13 cellular contexts compared by ENCODE assay signal in genomic region chr7:7795736-7796135, GRCh38.
A peak's percentile ranks its signal among the peaks of the same experiment; 100 is the strongest.
DNase-seq lines count a peak whose midpoint lies in the region; ATAC-seq and TF ChIP-seq lines count a peak whose summit lies in the region.
"Had no signal": no experiment of that assay in that cellular context is flagged by ENCODE, and none has a peak within 500 bp of the region (broad histone marks: within the 10 kb centered on the region; RNA-seq: fewer than 3 reads in every experiment).

No MANE protein-coding gene starts in this region.

- peak; percentile 58 to 91 for ATAC-seq in activated T-cell treated with anti-CD3 and anti-CD28 coated beads, Interleukin-2, amount 50 U/mL, for 72 hours (replicated peaks in 1 of 2)
- ATAC-seq in esophagus mucosa, result peak; percentile 59
- ATAC-seq in HG03354 (IDR thresholded peaks at IDR 0.05; ENCODE audit: poor library complexity, severe bottlenecking, unreplicated experiment), result no peak
- ATAC-seq in HG02938 (IDR thresholded peaks at IDR 0.05; ENCODE audit: unreplicated experiment), result no peak

- TF ChIP-seq POLR2A in vagina (IDR thresholded peaks at IDR 0.05), result no peak

- H3K27ac Mint-ChIP-seq in activated T-cell treated with anti-CD3 and anti-CD28 coated beads, Interleukin-2, amount 50 U/mL, for 72 hours, result no peak overlapping the region
- H3K27ac Mint-ChIP-seq in activated T-cell treated with anti-CD3 and anti-CD28 coated beads, Interleukin-2, amount 50 U/mL, for 24 hours, result no peak overlapping the region
- H3K27ac Mint-ChIP-seq: activated naive CD8-positive, alpha-beta T cell; natural killer cell had no signal

- no peaks in the 10 kb centered on the region for H3K9me3 ChIP-seq in vagina
- H3K9me3 ChIP-seq: Peyer's patch had no signal

- H3K27ac ChIP-seq in vagina, result no peak overlapping the region
- H3K27ac ChIP-seq: HL-60, Peyer's patch had no signal

- H3K36me3 ChIP-seq in vagina, result no peaks in the 10 kb centered on the region
- H3K36me3 ChIP-seq: Peyer's patch had no signal

- TF ChIP-seq CTCF in vagina (IDR thresholded peaks at IDR 0.05), result no peak

- H3K4me1 Mint-ChIP-seq in activated T-cell treated with anti-CD3 and anti-CD28 coated beads, Interleukin-2, amount 50 U/mL, for 72 hours (ENCODE audit: low read depth), result no peaks in the 10 kb centered on the region
- H3K4me1 Mint-ChIP-seq in activated T-cell treated with anti-CD3 and anti-CD28 coated beads, Interleukin-2, amount 50 U/mL, for 24 hours (ENCODE audit: low read depth), result no peaks in the 10 kb centered on the region

- DNase-seq in activated T-cell treated with anti-CD3 and anti-CD28 coated beads, Interleukin-2, amount 50 U/mL, for 72 hours, result peak in 1 of 2 donors; percentile 12
- no peak for DNase-seq in activated T-cell treated with anti-CD3 and anti-CD28 coated beads, Interleukin-2, amount 50 U/mL, for 24 hours
- DNase-seq in RPMI7951 (ENCODE audit: low read depth) (peak; percentile 80), smooth muscle cell of the brain vasculature (ENCODE audit: low read depth, low spot score) (peak; percentile 56), vagina (ENCODE audit: extremely low spot score in 2 of 2) (no peak)
- DNase-seq: natural killer cell, NCI-H187 treated with DMSO at 0.1 percent for 48 hours, Peyer's patch had no signal

- no peaks in the 10 kb centered on the region for H3K27me3 ChIP-seq in vagina
- H3K27me3 ChIP-seq: Peyer's patch had no signal

- peaks cover 6 to 16% of the 10 kb centered on the region in 2 donors for H3K36me3 Mint-ChIP-seq in activated T-cell treated with anti-CD3 and anti-CD28 coated beads, Interleukin-2, amount 50 U/mL, for 72 hours (ENCODE audit: insufficient read depth in 2 of 2)
- H3K36me3 Mint-ChIP-seq in activated T-cell treated with anti-CD3 and anti-CD28 coated beads, Interleukin-2, amount 50 U/mL, for 24 hours (ENCODE audit: low read depth), result peaks cover 43% of the 10 kb centered on the region
- H3K36me3 Mint-ChIP-seq: natural killer cell had no signal

- peaks cover 0 to 8% of the 10 kb centered on the region in 2 donors for H3K9me3 Mint-ChIP-seq in activated T-cell treated with anti-CD3 and anti-CD28 coated beads, Interleukin-2, amount 50 U/mL, for 72 hours
- H3K9me3 Mint-ChIP-seq in activated T-cell treated with anti-CD3 and anti-CD28 coated beads, Interleukin-2, amount 50 U/mL, for 24 hours, result no peaks in the 10 kb centered on the region
- H3K9me3 Mint-ChIP-seq: natural killer cell had no signal

- H3K4me1 ChIP-seq in vagina, result peaks cover 13% of the 10 kb centered on the region
- H3K4me1 ChIP-seq: Peyer's patch had no signal

- no peak overlapping the region for H3K4me3 Mint-ChIP-seq in activated T-cell treated with anti-CD3 and anti-CD28 coated beads, Interleukin-2, amount 50 U/mL, for 72 hours
- no peak overlapping the region for H3K4me3 Mint-ChIP-seq in activated T-cell treated with anti-CD3 and anti-CD28 coated beads, Interleukin-2, amount 50 U/mL, for 24 hours
- H3K4me3 Mint-ChIP-seq: activated naive CD8-positive, alpha-beta T cell; natural killer cell had no signal

- intact Hi-C loops in vagina (cut with DNase I), result no loop called here

- no peaks in the 10 kb centered on the region for H3K27me3 Mint-ChIP-seq in activated T-cell treated with anti-CD3 and anti-CD28 coated beads, Interleukin-2, amount 50 U/mL, for 72 hours (ENCODE audit: low read depth)
- H3K27me3 Mint-ChIP-seq in activated T-cell treated with anti-CD3 and anti-CD28 coated beads, Interleukin-2, amount 50 U/mL, for 24 hours, result no peaks in the 10 kb centered on the region
- H3K27me3 Mint-ChIP-seq: activated naive CD8-positive, alpha-beta T cell had no signal

- H3K4me3 ChIP-seq in vagina, result no peak overlapping the region
- H3K4me3 ChIP-seq: Peyer's patch had no signal

Comparison
In these comparisons a context has a peak if more than half of its experiments do, and no peak if none do; other contexts are left out.
1. ATAC-seq: peak in activated T-cell treated with anti-CD3 and anti-CD28 coated beads, Interleukin-2, amount 50 U/mL, for 72 hours (2 of 2) and esophagus mucosa (single experiment); none in HG03354 (single experiment) and HG02938 (single experiment).
2. DNase-seq: peak in RPMI7951 (single experiment) and smooth muscle cell of the brain vasculature (single experiment); none in activated T-cell treated with anti-CD3 and anti-CD28 coated beads, Interleukin-2, amount 50 U/mL, for 24 hours (single experiment) and vagina (0 of 2).